8 cellular contexts compared by ENCODE assay signal in genomic region chr2:218658671-218659257, GRCh38. TPM values are rescaled to one million over a fixed set of nuclear protein-coding genes. Genes with fewer than 3 reads are reported as not detected.
A peak's percentile ranks its signal among the peaks of the same experiment; 100 is the strongest.
DNase-seq lines count a peak whose midpoint lies in the region; ATAC-seq, FAIRE-seq and TF ChIP-seq lines count a peak whose summit lies in the region.

No MANE protein-coding gene starts in this region.

- FAIRE-seq in urothelium cell line (lab: Jason Lieb, UNC) = no peak

- DNase-seq in AG10803 (ENCODE audit: low read depth) = peak; percentile 35
- peak; percentile 22 for DNase-seq in NCI-H2227 treated with DMSO at 0.1 percent for 48 hours (lab: John Stamatoyannopoulos, UW)
- peak; percentile 23 to 37 (median 24) for DNase-seq in activated CD8-positive, alpha-beta memory T cell treated with anti-CD3 and anti-CD28 coated beads for 48 hours (ENCODE audit: low read depth in 2 of 3, low spot score in 2 of 3)
- peak; percentile 16 for DNase-seq in neural crest cell (ENCODE audit: low read depth, low spot score)
- DNase-seq in urothelium cell line (ENCODE audit: low spot score) = peak; percentile 75

- 1% methylated on average over 27 of the region's 27 CpGs for WGBS in esophagus, 2 donors

- H3K36me3 Mint-ChIP-seq in neural crest cell (ENCODE audit: low read depth) = peaks cover 5% of the 10 kb centered on the region

- peak overlapping the region; percentile 95 for H3K27ac Mint-ChIP-seq in neural crest cell (ENCODE audit: unreplicated experiment)

- H3K27me3 Mint-ChIP-seq in neural crest cell (ENCODE audit: low read depth) = no peaks in the 10 kb centered on the region

- peak overlapping the region; percentile 94 for H3K4me3 Mint-ChIP-seq in neural crest cell

- H3K4me1 Mint-ChIP-seq in neural crest cell = peaks cover 19% of the 10 kb centered on the region

- H3K36me3 ChIP-seq in esophagus (ENCODE audit: control insufficient read depth in 2 of 2, insufficient read depth in 2 of 2, low read length in 1 of 2) = peaks cover 11 to 22% of the 10 kb centered on the region in 2 donors

- H3K9me3 Mint-ChIP-seq in neural crest cell = no peaks in the 10 kb centered on the region

- H3K4me1 ChIP-seq in esophagus (ENCODE audit: control insufficient read depth in 2 of 2, insufficient read depth in 2 of 2, low read length in 1 of 2) = peaks cover 0 to 6% of the 10 kb centered on the region in 2 donors

- H3K27ac ChIP-seq in esophagus (ENCODE audit: low read depth in 2 of 2, low read length in 1 of 2) = peak overlapping the region; percentile 75 to 81

- peak; percentile 35 for ATAC-seq in GM18498 (IDR thresholded peaks at IDR 0.05; ENCODE audit: unreplicated experiment)
- ATAC-seq in HG02943 (IDR thresholded peaks at IDR 0.05; ENCODE audit: low read depth, unreplicated experiment) = peak; percentile 40

- H3K27me3 ChIP-seq in esophagus (ENCODE audit: control insufficient read depth in 1 of 2, insufficient read depth in 2 of 2, low read length in 2 of 2) = no peaks in the 10 kb centered on the region

- TF ChIP-seq CTCF in AG10803 (conservative IDR thresholded peaks at IDR 0.05; ENCODE audit: low read length) (peak; percentile 59), neural crest cell (conservative IDR thresholded peaks at IDR 0.05) (peak; percentile 64)

- H3K4me3 ChIP-seq in AG10803 (ENCODE audit: low read length) (peak overlapping the region; percentile 89), esophagus (ENCODE audit: low read depth in 1 of 2, low read length in 2 of 2) (peak overlapping the region; percentile 78 to 86)

- H3K9me3 ChIP-seq in esophagus (ENCODE audit: control insufficient read depth in 2 of 2, insufficient read depth in 1 of 2, low read depth in 1 of 2, low read length in 1 of 2) = no peaks in the 10 kb centered on the region

RNA-seq across cellular contexts. Expression of gene ZNF142, which starts 0.7 kb away (rescaled TPM):
- polyA plus RNA-seq in esophagus = 10 to 100 TPM in 1 of 2 donors, 1 to 10 TPM in 1; 5.3 to 10.1 TPM
- 50.0 and 58.2 TPM in 2 replicates for total RNA-seq in neural crest cell

RNA-seq across cellular contexts. Expression of gene BCS1L, which starts 0.7 kb away (rescaled TPM):
- polyA plus RNA-seq in esophagus = 10 to 100 TPM; 38.5 to 53.8 TPM
- 41.7 and 45.2 TPM in 2 replicates for total RNA-seq in neural crest cell

RNA-seq across cellular contexts. Expression of gene RNF25, which starts 13.0 kb away (rescaled TPM):
- polyA plus RNA-seq in esophagus = 10 to 100 TPM; 18.2 to 20.5 TPM
- 35.6 and 39.2 TPM in 2 replicates for total RNA-seq in neural crest cell

RNA-seq across cellular contexts. Expression of gene STK36, which starts 13.1 kb away (rescaled TPM):
- 10 to 100 TPM; 10.8 to 20.7 TPM for polyA plus RNA-seq in esophagus
- 77.0 and 78.7 TPM in 2 replicates for total RNA-seq in neural crest cell

RNA-seq across cellular contexts. Expression of gene PLCD4, which starts 51.1 kb away (rescaled TPM):
- polyA plus RNA-seq in esophagus = 1 to 10 TPM; 4.3 to 5.4 TPM
- 0.37 and 1.1 TPM in 2 replicates for total RNA-seq in neural crest cell

Comparison
In these comparisons a context has a peak if more than half of its experiments do, and no peak if none do; other contexts are left out.
1. Peak in every context shown above with its lines: DNase-seq, ATAC-seq, H3K4me3 ChIP-seq and H3K27ac ChIP-seq.
2. DNase-seq: peak in every context shown above with its lines; median percentile 75 in urothelium cell line; 35 in AG10803; 24 in activated CD8-positive, alpha-beta memory T cell treated with anti-CD3 and anti-CD28 coated beads for 48 hours; 22 in NCI-H2227 treated with DMSO at 0.1 percent for 48 hours; 16 in neural crest cell.